1 cellular context compared by ENCODE assay signal in the genomic region with DNA sequence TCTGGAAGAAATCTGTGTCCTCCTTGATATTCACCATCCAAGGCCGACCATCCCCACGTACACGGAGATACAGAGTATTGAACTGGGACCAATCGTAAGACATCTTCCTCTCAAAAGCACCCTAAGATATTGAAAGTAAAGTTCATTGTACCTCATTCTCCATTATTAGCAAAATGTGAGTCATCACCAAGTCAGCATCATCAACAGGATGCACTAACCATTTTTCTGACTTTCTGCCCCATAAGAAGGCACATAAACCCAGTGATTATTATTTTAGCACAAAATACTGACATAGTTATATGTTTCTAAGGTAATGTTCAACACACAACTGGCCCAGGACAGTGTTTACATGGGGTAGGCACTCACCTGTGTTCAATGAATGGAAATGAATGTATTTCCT.
TF ChIP-seq lines count a peak whose summit lies in the region.

No MANE protein-coding gene starts in this region.

TF ChIP-seq in endothelial cell of umbilical vein, 7 proteins besides CTCF, POLR2A, EP300 and RAD21:
- TF ChIP-seq, protein P1, sequence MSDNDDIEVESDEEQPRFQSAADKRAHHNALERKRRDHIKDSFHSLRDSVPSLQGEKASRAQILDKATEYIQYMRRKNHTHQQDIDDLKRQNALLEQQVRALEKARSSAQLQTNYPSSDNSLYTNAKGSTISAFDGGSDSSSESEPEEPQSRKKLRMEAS (IDR thresholded peaks at IDR 0.05; ENCODE audit: insufficient read depth, insufficient read length), result no peak
- TF ChIP-seq POLR2AphosphoS5 (IDR thresholded peaks at IDR 0.05; ENCODE audit: insufficient read depth, low read depth, low read length) (no peak), MYC (IDR thresholded peaks at IDR 0.05; ENCODE audit: low read depth, low read length) (no peak), FOS (IDR thresholded peaks at IDR 0.05; ENCODE audit: borderline replicate concordance, insufficient read depth, low read length) (peak; percentile 63), EZH2 (IDR thresholded peaks at IDR 0.05; ENCODE audit: borderline replicate concordance, low read depth, low read length, severe bottlenecking) (no peak), GATA2 (IDR thresholded peaks at IDR 0.05; ENCODE audit: insufficient read depth, insufficient read length, low read depth, low read length) (no peak), JUN (IDR thresholded peaks at IDR 0.05; ENCODE audit: borderline replicate concordance, insufficient read depth, insufficient read length, low read depth) (peak; percentile 13)
